In the genomic region with DNA sequence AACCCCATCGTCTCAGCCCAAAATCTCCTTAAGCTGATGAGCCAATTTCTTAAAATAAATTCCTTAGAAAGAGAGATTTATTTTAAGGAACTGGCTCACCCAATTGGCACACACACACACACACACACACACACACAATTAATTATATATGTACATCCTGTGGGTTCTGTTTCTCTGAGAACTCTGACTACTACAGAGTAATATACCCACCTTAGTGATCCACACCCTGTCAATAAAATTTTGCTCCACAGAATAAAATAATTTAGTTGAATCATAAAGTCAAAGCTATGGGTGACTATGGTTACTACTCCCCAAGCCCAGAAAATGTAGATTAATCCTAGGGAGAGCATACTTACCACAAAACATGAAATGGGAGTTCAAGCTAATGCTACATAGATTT, we compare ENCODE assay signal across 32 cellular contexts.
"Had no signal": no experiment of that assay in that cellular context is flagged by ENCODE, and none has a peak within 500 bp of the region (broad histone marks: within the 10 kb centered on the region; RNA-seq: fewer than 3 reads in every experiment).

No MANE protein-coding gene starts in this region.

- H3K27me3 ChIP-seq: adrenal gland, ascending aorta, body of pancreas, brain microvascular endothelial cell, breast epithelium, cardiac muscle cell had no signal

- ATAC-seq: activated naive CD4-positive, alpha-beta T cell treated with anti-CD3 and anti-CD28 coated beads, Interleukin-2, amount 50 U/mL, for 72 hours; activated naive CD8-positive, alpha-beta T cell treated with anti-CD3 and anti-CD28 coated beads, Interleukin-2, amount 50 U/mL, for 24 hours; activated T-cell treated with anti-CD3 and anti-CD28 coated beads, Interleukin-2, amount 50 U/mL, for 4 hours; activated T-cell treated with anti-CD3 and anti-CD28 coated beads, Interleukin-2, amount 50 U/mL, for 72 hours; activated T-helper 17 cell treated with anti-CD3 and anti-CD28 coated beads, Interleukin-2, amount 50 U/mL, for 72 hours; body of pancreas had no signal

- H3K9me3 ChIP-seq: adrenal gland, ascending aorta, body of pancreas, breast epithelium had no signal

- H3K4me3 ChIP-seq: adrenal gland, ascending aorta, body of pancreas, breast epithelium, cardiac muscle cell had no signal

- H3K27ac ChIP-seq: adrenal gland, ascending aorta, body of pancreas, brain microvascular endothelial cell, breast epithelium, cardiac muscle cell had no signal

- H3K4me1 ChIP-seq: adrenal gland, ascending aorta, body of pancreas, breast epithelium had no signal

- DNase-seq: activated effector memory CD4-positive, alpha-beta T cell treated with anti-CD3 and anti-CD28 coated beads, Interleukin-2, amount 50 U/mL, for 16 hours; activated effector memory CD4-positive, alpha-beta T cell treated with Interleukin-2 at 50 U/mL for 16 hours; activated gamma-delta T cell; activated gamma-delta T cell treated with Interleukin-2 at 50 U/mL for 16 hours; activated naive CD4-positive, alpha-beta T cell; activated naive CD4-positive, alpha-beta T cell treated with anti-CD3 and anti-CD28 coated beads for 36 hours; activated naive CD4-positive, alpha-beta T cell treated with anti-CD3 and anti-CD28 coated beads, Interleukin-2, amount 10 ng/mL, durations not matched to agents 7 days and 5 days; activated naive CD4-positive, alpha-beta T cell treated with anti-CD3 and anti-CD28 coated beads, Interleukin-2, amount 50 U/mL, for 16 hours; activated naive CD4-positive, alpha-beta T cell treated with Interleukin-2 at 50 U/mL for 16 hours; activated naive CD8-positive, alpha-beta T cell treated with anti-CD3 and anti-CD28 coated beads for 36 hours; activated naive CD8-positive, alpha-beta T cell treated with anti-CD3 and anti-CD28 coated beads, Interleukin-2, amount 10 ng/mL, durations not matched to agents 7 days and 5 days; activated naive CD8-positive, alpha-beta T cell treated with anti-CD3 and anti-CD28 coated beads, Interleukin-2, amount 50 U/mL, for 24 hours; activated T-cell treated with anti-CD3 and anti-CD28 coated beads, Interleukin-2, amount 50 U/mL, for 1 hour; activated T-cell treated with anti-CD3 and anti-CD28 coated beads, Interleukin-2, amount 50 U/mL, for 24 hours; activated T-cell treated with anti-CD3 and anti-CD28 coated beads, Interleukin-2, amount 50 U/mL, for 4 hours; activated T-cell treated with anti-CD3 and anti-CD28 coated beads, Interleukin-2, amount 50 U/mL, for 48 hours; activated T-cell treated with anti-CD3 and anti-CD28 coated beads, Interleukin-2, amount 50 U/mL, for 72 hours; adrenal gland; amniotic stem cell; amygdala; anterior cingulate cortex; aorta; body of pancreas; brain microvascular endothelial cell; caudate nucleus; central memory CD4-positive, alpha-beta T cell; cerebellar nuclear complex had no signal

- H3K36me3 ChIP-seq: adrenal gland, ascending aorta, brain microvascular endothelial cell, breast epithelium, cardiac muscle cell had no signal
